In genomic region chr2:145412155-145412554, GRCh38 we compare ENCODE assay signal across 10 cellular contexts.
DNase-seq lines count a peak whose midpoint lies in the region; ATAC-seq and TF ChIP-seq lines count a peak whose summit lies in the region.
"Had no signal": no experiment of that assay in that cellular context is flagged by ENCODE, and none has a peak within 500 bp of the region (broad histone marks: within the 10 kb centered on the region; RNA-seq: fewer than 3 reads in every experiment).

No MANE protein-coding gene starts in this region.

- ATAC-seq in GM18519 (IDR thresholded peaks at IDR 0.05; ENCODE audit: low FRiP score, unreplicated experiment): peak; percentile 29
- peak; percentile 41 for ATAC-seq in GM21390 (IDR thresholded peaks at IDR 0.05; ENCODE audit: unreplicated experiment)
- peak; percentile 40 for ATAC-seq in HG03095 (IDR thresholded peaks at IDR 0.05; ENCODE audit: unreplicated experiment)

- no peaks in the 10 kb centered on the region for H3K9me3 ChIP-seq in colonic mucosa

- intact Hi-C loops in colonic mucosa (cut with DNase I): no loop called here
- intact Hi-C loops in MCF 10A (cut with micrococcal nuclease): no loop called here

- BruUV-seq in MCF 10A (replicated peaks; lab: Mats Ljungman, UMichigan): no TSS peak

- H3K27ac Mint-ChIP-seq in MCF 10A (ENCODE audit: low read depth, unreplicated experiment): no peak overlapping the region

- no peaks in the 10 kb centered on the region for H3K36me3 Mint-ChIP-seq in MCF 10A (ENCODE audit: insufficient read depth, unreplicated experiment)

- no peak overlapping the region for H3K4me3 Mint-ChIP-seq in MCF 10A (ENCODE audit: unreplicated experiment)

- no peak overlapping the region for H3K27ac ChIP-seq in colonic mucosa

- peaks cover 24% of the 10 kb centered on the region for H3K9me3 Mint-ChIP-seq in MCF 10A (ENCODE audit: unreplicated experiment)

- H3K4me3 ChIP-seq in colonic mucosa: no peak overlapping the region

- no peaks in the 10 kb centered on the region for H3K27me3 ChIP-seq in colonic mucosa

- no peaks in the 10 kb centered on the region for H3K27me3 Mint-ChIP-seq in MCF 10A (ENCODE audit: insufficient read depth, unreplicated experiment)

- POLR2A ChIA-PET in MCF 10A (lab: Yijun Ruan, JAX): no interaction called here

- CTCF ChIA-PET in MCF 10A (lab: Yijun Ruan, JAX): interaction anchor here (1.4 kb wide), 1 partner anchor 962 kb away, joined by 3 read pairs; no protein-coding TSS in a partner anchor

- no peaks in the 10 kb centered on the region for H3K36me3 ChIP-seq in colonic mucosa

- no peak for TF ChIP-seq CTCF in colonic mucosa (IDR thresholded peaks at IDR 0.05)
- TF ChIP-seq CTCF in MCF 10A (IDR thresholded peaks at IDR 0.05; ENCODE audit: unreplicated experiment): no peak

- H3K4me1 ChIP-seq in colonic mucosa: no peaks in the 10 kb centered on the region

- no peak overlapping the region for H3K9ac ChIP-seq in colonic mucosa (ENCODE audit: low read depth in 2 of 2, low read length in 2 of 2)

- no peaks in the 10 kb centered on the region for H3K4me1 Mint-ChIP-seq in MCF 10A (ENCODE audit: insufficient read depth, unreplicated experiment)

- DNase-seq in NCI-H69 (lab: John Stamatoyannopoulos, UW) (peak; percentile 4), colonic mucosa (no peak), NCI-H2171 treated with DMSO at 0.1 percent for 48 hours (lab: John Stamatoyannopoulos, UW) (no peak), NCI-H524 treated with DMSO at 0.1 percent for 48 hours (lab: John Stamatoyannopoulos, UW) (no peak), MCF 10A (ENCODE audit: unreplicated experiment) (no peak)
- DNase-seq: activated CD4-positive, alpha-beta T cell treated with anti-CD3 and anti-CD28 coated beads, Interleukin-2, amount 50 U/mL, for 48 hours; amygdala had no signal
